In the genomic region with DNA sequence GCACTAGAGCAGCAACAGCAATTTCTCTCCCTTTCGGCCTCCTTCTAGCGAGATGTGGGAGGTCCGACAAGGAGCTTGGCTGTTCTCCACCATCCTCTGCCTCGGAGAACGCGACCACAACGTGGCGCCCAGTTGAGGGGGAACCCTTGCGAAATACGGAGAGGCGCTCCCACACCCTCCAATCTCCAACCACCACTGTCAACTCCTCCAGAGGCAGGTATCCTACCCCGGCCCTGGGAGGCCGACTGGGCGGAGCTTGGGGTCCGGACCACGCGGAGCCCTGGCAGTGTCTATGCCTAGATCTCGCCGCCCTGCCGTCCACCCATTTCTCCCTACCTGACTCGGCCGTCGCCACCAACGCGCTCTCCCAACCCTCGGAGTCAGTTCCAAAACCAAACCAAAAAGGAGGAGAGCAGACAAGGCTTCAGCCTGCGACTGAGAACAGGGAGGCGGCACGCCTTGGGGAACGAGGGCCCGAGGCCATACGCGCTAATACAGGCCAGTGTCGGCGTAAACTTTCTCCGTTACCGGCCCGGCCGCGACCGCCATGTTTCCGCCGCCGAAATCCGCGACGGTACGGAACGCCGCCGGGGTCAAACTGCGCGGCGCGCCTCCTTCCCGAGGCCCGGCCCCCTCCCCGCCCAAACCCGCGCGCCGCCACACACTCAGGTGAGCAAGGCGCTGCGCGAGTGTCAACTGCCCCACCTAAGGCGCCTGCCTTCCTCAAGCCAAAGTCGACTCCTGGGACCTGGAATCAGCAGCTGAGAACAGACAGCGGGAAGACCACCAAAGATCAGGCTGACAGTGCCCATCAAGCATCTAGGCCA, we compare ENCODE assay signal across 8 cellular contexts. TPM values are rescaled to one million over a fixed set of nuclear protein-coding genes. Genes with fewer than 3 reads are reported as not detected.
A peak's percentile ranks its signal among the peaks of the same experiment; 100 is the strongest.
DNase-seq lines count a peak whose midpoint lies in the region; ATAC-seq and TF ChIP-seq lines count a peak whose summit lies in the region.

A gene with protein sequence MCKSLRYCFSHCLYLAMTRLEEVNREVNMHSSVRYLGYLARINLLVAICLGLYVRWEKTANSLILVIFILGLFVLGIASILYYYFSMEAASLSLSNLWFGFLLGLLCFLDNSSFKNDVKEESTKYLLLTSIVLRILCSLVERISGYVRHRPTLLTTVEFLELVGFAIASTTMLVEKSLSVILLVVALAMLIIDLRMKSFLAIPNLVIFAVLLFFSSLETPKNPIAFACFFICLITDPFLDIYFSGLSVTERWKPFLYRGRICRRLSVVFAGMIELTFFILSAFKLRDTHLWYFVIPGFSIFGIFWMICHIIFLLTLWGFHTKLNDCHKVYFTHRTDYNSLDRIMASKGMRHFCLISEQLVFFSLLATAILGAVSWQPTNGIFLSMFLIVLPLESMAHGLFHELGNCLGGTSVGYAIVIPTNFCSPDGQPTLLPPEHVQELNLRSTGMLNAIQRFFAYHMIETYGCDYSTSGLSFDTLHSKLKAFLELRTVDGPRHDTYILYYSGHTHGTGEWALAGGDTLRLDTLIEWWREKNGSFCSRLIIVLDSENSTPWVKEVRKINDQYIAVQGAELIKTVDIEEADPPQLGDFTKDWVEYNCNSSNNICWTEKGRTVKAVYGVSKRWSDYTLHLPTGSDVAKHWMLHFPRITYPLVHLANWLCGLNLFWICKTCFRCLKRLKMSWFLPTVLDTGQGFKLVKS (minus strand): TSS at position 570 of the 827 bp plus-strand sequence. CDS start 5,568 bp downstream, outside the sequence.

- H3K36me3 ChIP-seq in prostate gland = no peaks in the 10 kb centered on the region

- H3K27ac ChIP-seq in prostate gland = peak within 1 kb of the TSS; percentile 81 to 89

- H3K4me3 Mint-ChIP-seq in T-helper 17 cell = peak within 1 kb of the TSS; percentile 98

- ATAC-seq in HG02798 (IDR thresholded peaks at IDR 0.05; ENCODE audit: poor library complexity, unreplicated experiment) = peak; percentile 86
- peak; percentile 93 for ATAC-seq in T-helper 17 cell
- ATAC-seq in left ventricle myocardium superior = peak; percentile 95

- H3K27ac Mint-ChIP-seq in T-helper 17 cell = peak within 1 kb of the TSS; percentile 92

- no peaks in the 10 kb centered on the region for H3K27me3 ChIP-seq in prostate gland (replicated peaks; ENCODE audit: insufficient read depth)

- intact Hi-C loops in left ventricle myocardium superior (cut with micrococcal nuclease) = no loop called here
- intact Hi-C loops in prostate gland (cut with DNase I) = loop anchor here (5.0 kb wide), 1 partner anchor 147 kb away; a partner anchor contains a TSS

- H3K4me3 ChIP-seq in prostate gland = peak within 1 kb of the TSS; percentile 65 to 72

- H3K4me1 Mint-ChIP-seq in T-helper 17 cell = peaks cover 33% of the 10 kb centered on the region

- whole genome bisulfite sequencing in prostate gland = under 1% methylated on average over 59 of the region's 68 CpGs

- no peaks in the 10 kb centered on the region for H3K27me3 Mint-ChIP-seq in T-helper 17 cell

- in situ Hi-C loops in GM13976 (cut with MboI; ENCODE audit: low sequenced_read_pairs, unreplicated experiment) = no loop called here

- peaks cover 5% of the 10 kb centered on the region for H3K36me3 Mint-ChIP-seq in T-helper 17 cell (ENCODE audit: low read depth)

- H3K9me3 ChIP-seq in T-helper 17 cell (ENCODE audit: control insufficient read depth, low read length, poor library complexity, severe bottlenecking) = no peaks in the 10 kb centered on the region
- no peaks in the 10 kb centered on the region for H3K9me3 ChIP-seq in prostate gland

- peak; percentile 84 for DNase-seq in GM13976 (ENCODE audit: low spot score)
- DNase-seq in NCI-H1417 treated with DMSO at 0.1 percent for 48 hours (lab: John Stamatoyannopoulos, UW) = peak; percentile 50
- DNase-seq in T-helper 17 cell = peak; percentile 80 to 83 (median 81)
- peak in 54 of 56 donors; percentile 17 to 92 (median 66) for DNase-seq in amygdala (lab: John Stamatoyannopoulos, UW)
- DNase-seq in left ventricle myocardium superior = peak; percentile 90
- DNase-seq in prostate gland (ENCODE audit: low spot score) = peak; percentile 76
- DNase-seq in ureter (ENCODE audit: low spot score) = peak; percentile 84

- peak; percentile 54 for TF ChIP-seq POLR2A in prostate gland (IDR thresholded peaks at IDR 0.05)

- H3K4me1 ChIP-seq in prostate gland (replicated peaks) = no peaks in the 10 kb centered on the region

- no peak for TF ChIP-seq CTCF in GM13976 (IDR thresholded peaks at IDR 0.05; ENCODE audit: borderline replicate concordance, control extremely low read depth, extremely low read depth, insufficient read depth, missing control alignments)
- TF ChIP-seq CTCF in prostate gland (IDR thresholded peaks at IDR 0.05) = no peak

RNA-seq across cellular contexts. Expression of the gene that starts here (rescaled TPM):
- 10 to 100 TPM; 12.4 to 16.0 TPM for total RNA-seq in T-helper 17 cell
- total RNA-seq in left ventricle myocardium superior = 14.4 TPM
- 10 to 100 TPM; 20.5 to 27.0 TPM for total RNA-seq in prostate gland
- 63.0 TPM for total RNA-seq in ureter

Comparison
In these comparisons a context has a peak if more than half of its experiments do, and no peak if none do; other contexts are left out.
1. Peak in every context shown above with its lines: DNase-seq, ATAC-seq, H3K4me3 ChIP-seq and H3K27ac ChIP-seq.